ENCODE assay signal across 8 cellular contexts in genomic region chr17:40068584-40068916, GRCh38. TPM values are rescaled to one million over a fixed set of nuclear protein-coding genes. Genes with fewer than 3 reads are reported as not detected.
A peak's percentile ranks its signal among the peaks of the same experiment; 100 is the strongest.
DNase-seq lines count a peak whose midpoint lies in the region; ATAC-seq and TF ChIP-seq lines count a peak whose summit lies in the region.

No MANE protein-coding gene starts in this region.

- peaks cover 5% of the 10 kb centered on the region for H3K27me3 Mint-ChIP-seq in activated CD8-positive, alpha-beta memory T cell treated with anti-CD3 and anti-CD28 coated beads, Interleukin-2, amount 10 ng/mL, durations not matched to agents 7 days and 5 days
- H3K27me3 Mint-ChIP-seq in endothelial cell (ENCODE audit: unreplicated experiment) = peaks cover 9% of the 10 kb centered on the region

- H3K4me1 ChIP-seq in right lobe of liver (peaks cover 2 to 34% (median 18%) of the 10 kb centered on the region in 4 donors), thoracic aorta (ENCODE audit: control insufficient read depth in 1 of 2, low read depth in 2 of 2) (peaks cover 77 to 93% of the 10 kb centered on the region in 2 donors)

- H3K4me3 Mint-ChIP-seq in activated CD8-positive, alpha-beta memory T cell treated with anti-CD3 and anti-CD28 coated beads, Interleukin-2, amount 10 ng/mL, durations not matched to agents 7 days and 5 days = peak overlapping the region; percentile 81
- no peak overlapping the region for H3K4me3 Mint-ChIP-seq in endothelial cell (ENCODE audit: unreplicated experiment)

- no peaks in the 10 kb centered on the region for H3K27me3 ChIP-seq in right lobe of liver
- H3K27me3 ChIP-seq in thoracic aorta (replicated peaks; ENCODE audit: insufficient read depth) = no peaks in the 10 kb centered on the region

- H3K4me3 ChIP-seq in right lobe of liver (peak overlapping the region; percentile 14 to 44 (median 28)), thoracic aorta (peak overlapping the region; percentile 54)

- CTCF ChIA-PET in activated CD8-positive, alpha-beta memory T cell treated with anti-CD3 and anti-CD28 coated beads, Interleukin-2, amount 10 ng/mL, durations not matched to agents 7 days and 5 days (lab: Charles Lee) = interaction anchor here (0.6 to 3.3 kb wide), 7 partner anchors 10 to 44 kb away, joined by 3 to 20 read pairs (median 5); partner anchors contain the start of gene MED24

- H3K36me3 Mint-ChIP-seq in activated CD8-positive, alpha-beta memory T cell treated with anti-CD3 and anti-CD28 coated beads, Interleukin-2, amount 10 ng/mL, durations not matched to agents 7 days and 5 days = no peaks in the 10 kb centered on the region
- H3K36me3 Mint-ChIP-seq in endothelial cell (ENCODE audit: low read depth, unreplicated experiment) = peaks cover 3% of the 10 kb centered on the region

- H3K27ac ChIP-seq in adipose tissue (ENCODE audit: low read depth, low read length) (peak overlapping the region; percentile 40), right lobe of liver (peak overlapping the region; percentile 4 to 36 (median 12)), thoracic aorta (peak overlapping the region; percentile 74 to 95)

- H3K36me3 ChIP-seq in right lobe of liver (no peaks in the 10 kb centered on the region), thoracic aorta (no peaks in the 10 kb centered on the region)

- ATAC-seq in activated CD8-positive, alpha-beta memory T cell treated with anti-CD3 and anti-CD28 coated beads, Interleukin-2, amount 10 ng/mL, durations not matched to agents 7 days and 5 days = peak; percentile 35
- ATAC-seq in right lobe of liver (peak in 1 of 4 donors; percentile 29), thoracic aorta (ENCODE audit: insufficient number of reproducible peaks, low FRiP score, low read depth) (no peak), omental fat pad (ENCODE audit: low FRiP score) (no peak)

- WGBS in adipose tissue, 3 donors = 7 to 15% (median 8%) methylated on average over 5 of the region's 5 CpGs
- WGBS in right lobe of liver (ENCODE audit: insufficient coverage, low coverage, low lambda C conversion rate, missing lambda C conversion rate) = 0% methylated on average over 4 of the region's 5 CpGs

- no peak for DNase-seq in activated CD8-positive, alpha-beta memory T cell treated with anti-CD3 and anti-CD28 coated beads, Interleukin-2, amount 10 ng/mL, durations not matched to agents 7 days and 5 days
- no peak for DNase-seq in activated CD8-positive, alpha-beta memory T cell treated with anti-CD3 and anti-CD28 coated beads, Interleukin-2, amount 50 U/mL, for 48 hours
- DNase-seq in right lobe of liver = no peak
- no peak for DNase-seq in thoracic aorta (ENCODE audit: low spot score)
- DNase-seq in endothelial cell (ENCODE audit: low spot score) = no peak
- DNase-seq in omental fat pad (ENCODE audit: low spot score) = no peak
- DNase-seq in SHP77 (lab: John Stamatoyannopoulos, UW) = no peak

- peak overlapping the region; percentile 89 for H3K27ac Mint-ChIP-seq in activated CD8-positive, alpha-beta memory T cell treated with anti-CD3 and anti-CD28 coated beads, Interleukin-2, amount 10 ng/mL, durations not matched to agents 7 days and 5 days
- no peak overlapping the region for H3K27ac Mint-ChIP-seq in endothelial cell (ENCODE audit: unreplicated experiment)

- peaks cover 37% of the 10 kb centered on the region for H3K4me1 Mint-ChIP-seq in activated CD8-positive, alpha-beta memory T cell treated with anti-CD3 and anti-CD28 coated beads, Interleukin-2, amount 10 ng/mL, durations not matched to agents 7 days and 5 days
- peaks cover 47% of the 10 kb centered on the region for H3K4me1 Mint-ChIP-seq in endothelial cell (ENCODE audit: unreplicated experiment)

- TF ChIP-seq POLR2A in right lobe of liver (IDR thresholded peaks at IDR 0.05) = no peak

- intact Hi-C loops in right lobe of liver (cut with DNase I) = no loop called here

- H3K9me3 ChIP-seq in right lobe of liver (no peaks in the 10 kb centered on the region), thoracic aorta (no peaks in the 10 kb centered on the region)

- H3K9me3 Mint-ChIP-seq in activated CD8-positive, alpha-beta memory T cell treated with anti-CD3 and anti-CD28 coated beads, Interleukin-2, amount 10 ng/mL, durations not matched to agents 7 days and 5 days (ENCODE audit: low read depth) = no peaks in the 10 kb centered on the region
- H3K9me3 Mint-ChIP-seq in endothelial cell (ENCODE audit: unreplicated experiment) = no peaks in the 10 kb centered on the region

- no peak for TF ChIP-seq CTCF in right lobe of liver (IDR thresholded peaks at IDR 0.05)
- TF ChIP-seq CTCF in thoracic aorta (IDR thresholded peaks at IDR 0.05) = no peak
- TF ChIP-seq CTCF in endothelial cell (IDR thresholded peaks at IDR 0.05; ENCODE audit: unreplicated experiment) = no peak
- no peak for TF ChIP-seq CTCF in omental fat pad (IDR thresholded peaks at IDR 0.05)

RNA-seq across cellular contexts. Expression of gene THRA, which starts 5.8 kb away (rescaled TPM):
- total RNA-seq in activated CD8-positive, alpha-beta memory T cell treated with anti-CD3 and anti-CD28 coated beads, Interleukin-2, amount 10 ng/mL, durations not matched to agents 7 days and 5 days = 1 to 10 TPM; 5.9 to 8.3 TPM
- 10 to 100 TPM; 22.5 to 64.0 (median 60.6) TPM for polyA plus RNA-seq in adipose tissue
- total RNA-seq in right lobe of liver = 1 to 10 TPM; 3.7 to 9.4 (median 7.7) TPM
- total RNA-seq in thoracic aorta = 10 to 100 TPM; 64.8 to 75.0 TPM
- total RNA-seq in endothelial cell (ENCODE audit: unreplicated experiment) = 13.6 TPM
- 10 to 100 TPM; 35.7 to 87.2 (median 55.2) TPM for total RNA-seq in omental fat pad

RNA-seq across cellular contexts. Expression of gene MED24, which starts 14.3 kb away (rescaled TPM):
- total RNA-seq in activated CD8-positive, alpha-beta memory T cell treated with anti-CD3 and anti-CD28 coated beads, Interleukin-2, amount 10 ng/mL, durations not matched to agents 7 days and 5 days = 100 to 1,000 TPM in 1 of 2 experiments, 10 to 100 TPM in 1; 98.0 to 107 TPM
- polyA plus RNA-seq in adipose tissue = 10 to 100 TPM; 29.2 to 55.6 (median 41.2) TPM
- 10 to 100 TPM; 29.0 to 38.2 (median 35.9) TPM for total RNA-seq in right lobe of liver
- total RNA-seq in thoracic aorta = 10 to 100 TPM; 72.0 to 82.9 TPM
- 111 TPM for total RNA-seq in endothelial cell (ENCODE audit: unreplicated experiment)
- total RNA-seq in omental fat pad = 10 to 100 TPM; 40.0 to 53.6 (median 49.2) TPM

RNA-seq across cellular contexts. Expression of gene NR1D1, which starts 31.8 kb away (rescaled TPM):
- 1 to 10 TPM; 3.3 to 4.8 TPM for total RNA-seq in activated CD8-positive, alpha-beta memory T cell treated with anti-CD3 and anti-CD28 coated beads, Interleukin-2, amount 10 ng/mL, durations not matched to agents 7 days and 5 days
- 10 to 100 TPM in 2 of 3 donors, 1 to 10 TPM in 1; 7.3 to 20.7 (median 15.0) TPM for polyA plus RNA-seq in adipose tissue
- 10 to 100 TPM in 4 of 6 experiments, 1 to 10 TPM in 2; 6.9 to 29.8 (median 16.0) TPM for total RNA-seq in right lobe of liver
- total RNA-seq in thoracic aorta = 10 to 100 TPM; 10.3 to 29.1 TPM
- total RNA-seq in endothelial cell (ENCODE audit: unreplicated experiment) = 2.6 TPM
- total RNA-seq in omental fat pad = 1 to 10 TPM; 3.1 to 9.3 (median 7.0) TPM

RNA-seq across cellular contexts. Expression of gene MSL1, which starts 53.2 kb away (rescaled TPM):
- total RNA-seq in activated CD8-positive, alpha-beta memory T cell treated with anti-CD3 and anti-CD28 coated beads, Interleukin-2, amount 10 ng/mL, durations not matched to agents 7 days and 5 days = 10 to 100 TPM; 91.4 to 94.7 TPM
- polyA plus RNA-seq in adipose tissue = 10 to 100 TPM; 33.8 to 88.4 (median 62.1) TPM
- total RNA-seq in right lobe of liver (10 to 100 TPM; 31.1 to 43.8 (median 36.0) TPM), thoracic aorta (100 to 1,000 TPM in 1 of 2 donors, 10 to 100 TPM in 1; 69.3 to 107 TPM), endothelial cell (ENCODE audit: unreplicated experiment) (96.2 TPM), omental fat pad (100 to 1,000 TPM in 1 of 4 donors, 10 to 100 TPM in 3; 50.2 to 139 (median 61.9) TPM)

RNA-seq across cellular contexts. Expression of gene CSF3, which starts 53.3 kb away (rescaled TPM):
- total RNA-seq in activated CD8-positive, alpha-beta memory T cell treated with anti-CD3 and anti-CD28 coated beads, Interleukin-2, amount 10 ng/mL, durations not matched to agents 7 days and 5 days = not detected
- 10 to 100 TPM in 1 of 3 donors, 1 to 10 TPM in 1, under 1 TPM in 1; 0.75 to 91.0 (median 4.4) TPM for polyA plus RNA-seq in adipose tissue
- total RNA-seq in right lobe of liver (under 1 TPM in 1 of 6 experiments, not detected in 5; 0.31 TPM), thoracic aorta (10 to 100 TPM in 1 of 2 donors, not detected in 1; 43.2 TPM), endothelial cell (ENCODE audit: unreplicated experiment) (not detected), omental fat pad (10 to 100 TPM in 2 of 4 donors, not detected in 2; 51.8 to 75.2 TPM)

Comparison
In these comparisons a context has a peak if more than half of its experiments do, and no peak if none do; other contexts are left out.
1. H3K27ac ChIP-seq: peak in every context shown above with its lines; median percentile 84 in thoracic aorta; 40 in adipose tissue; 12 in right lobe of liver.